In genomic region chr1:59072017-59072947, GRCh38 we compare ENCODE assay signal across 1 cellular context.
A peak's percentile ranks its signal among the peaks of the same experiment; 100 is the strongest.
TF ChIP-seq lines count a peak whose summit lies in the region.

No MANE protein-coding gene starts in this region.

TF ChIP-seq in K562, 482 proteins besides CTCF, POLR2A, EP300 and RAD21 (continued from another document):
- TF ChIP-seq MBD1 (CRISPR knock-in tag; IDR thresholded peaks at IDR 0.05) (no peak), FOSL1 (tag; conservative IDR thresholded peaks at IDR 0.05) (peak; percentile 66), HNRNPLL (IDR thresholded peaks at IDR 0.05; ENCODE audit: low read depth, low read length, poor library complexity, severe bottlenecking) (no peak), SRF (CRISPR knock-in tag; IDR thresholded peaks at IDR 0.05) (0 out of 4 replicates have a peak, but pooled peaks of 1 of the 2 experiments have one; percentile 42), JUND (IDR thresholded peaks at IDR 0.05; ENCODE audit: borderline replicate concordance, low read depth, low read length) (peak; percentile 46; the same call in 1 of the 2 replicates), JUND (tag; IDR thresholded peaks at IDR 0.05; ENCODE audit: borderline replicate concordance, low read depth, low read length) (peak; percentile 60; the same call in 2 of the 3 replicates), THRAP3 (IDR thresholded peaks at IDR 0.05; ENCODE audit: borderline replicate concordance) (no peak), SREBF1 (IDR thresholded peaks at IDR 0.05; ENCODE audit: borderline replicate concordance, low read depth, low read length) (no peak), BDP1 (IDR thresholded peaks at IDR 0.05; ENCODE audit: insufficient read depth, insufficient read length) (no peak), ZKSCAN8 (CRISPR knock-in tag; IDR thresholded peaks at IDR 0.05) (no peak), NR2C1 (IDR thresholded peaks at IDR 0.05) (no peak), NR2C1 (tag; IDR thresholded peaks at IDR 0.05) (0 out of 2 replicates have a peak, but pooled peaks have one; percentile 39), GATA2 (CRISPR knock-in tag; IDR thresholded peaks at IDR 0.05) (no peak), GABPA (tag; conservative IDR thresholded peaks at IDR 0.05; ENCODE audit: low read depth) (peak; percentile 39; the same call in 1 of the 2 replicates)
- TF ChIP-seq, protein P1, sequence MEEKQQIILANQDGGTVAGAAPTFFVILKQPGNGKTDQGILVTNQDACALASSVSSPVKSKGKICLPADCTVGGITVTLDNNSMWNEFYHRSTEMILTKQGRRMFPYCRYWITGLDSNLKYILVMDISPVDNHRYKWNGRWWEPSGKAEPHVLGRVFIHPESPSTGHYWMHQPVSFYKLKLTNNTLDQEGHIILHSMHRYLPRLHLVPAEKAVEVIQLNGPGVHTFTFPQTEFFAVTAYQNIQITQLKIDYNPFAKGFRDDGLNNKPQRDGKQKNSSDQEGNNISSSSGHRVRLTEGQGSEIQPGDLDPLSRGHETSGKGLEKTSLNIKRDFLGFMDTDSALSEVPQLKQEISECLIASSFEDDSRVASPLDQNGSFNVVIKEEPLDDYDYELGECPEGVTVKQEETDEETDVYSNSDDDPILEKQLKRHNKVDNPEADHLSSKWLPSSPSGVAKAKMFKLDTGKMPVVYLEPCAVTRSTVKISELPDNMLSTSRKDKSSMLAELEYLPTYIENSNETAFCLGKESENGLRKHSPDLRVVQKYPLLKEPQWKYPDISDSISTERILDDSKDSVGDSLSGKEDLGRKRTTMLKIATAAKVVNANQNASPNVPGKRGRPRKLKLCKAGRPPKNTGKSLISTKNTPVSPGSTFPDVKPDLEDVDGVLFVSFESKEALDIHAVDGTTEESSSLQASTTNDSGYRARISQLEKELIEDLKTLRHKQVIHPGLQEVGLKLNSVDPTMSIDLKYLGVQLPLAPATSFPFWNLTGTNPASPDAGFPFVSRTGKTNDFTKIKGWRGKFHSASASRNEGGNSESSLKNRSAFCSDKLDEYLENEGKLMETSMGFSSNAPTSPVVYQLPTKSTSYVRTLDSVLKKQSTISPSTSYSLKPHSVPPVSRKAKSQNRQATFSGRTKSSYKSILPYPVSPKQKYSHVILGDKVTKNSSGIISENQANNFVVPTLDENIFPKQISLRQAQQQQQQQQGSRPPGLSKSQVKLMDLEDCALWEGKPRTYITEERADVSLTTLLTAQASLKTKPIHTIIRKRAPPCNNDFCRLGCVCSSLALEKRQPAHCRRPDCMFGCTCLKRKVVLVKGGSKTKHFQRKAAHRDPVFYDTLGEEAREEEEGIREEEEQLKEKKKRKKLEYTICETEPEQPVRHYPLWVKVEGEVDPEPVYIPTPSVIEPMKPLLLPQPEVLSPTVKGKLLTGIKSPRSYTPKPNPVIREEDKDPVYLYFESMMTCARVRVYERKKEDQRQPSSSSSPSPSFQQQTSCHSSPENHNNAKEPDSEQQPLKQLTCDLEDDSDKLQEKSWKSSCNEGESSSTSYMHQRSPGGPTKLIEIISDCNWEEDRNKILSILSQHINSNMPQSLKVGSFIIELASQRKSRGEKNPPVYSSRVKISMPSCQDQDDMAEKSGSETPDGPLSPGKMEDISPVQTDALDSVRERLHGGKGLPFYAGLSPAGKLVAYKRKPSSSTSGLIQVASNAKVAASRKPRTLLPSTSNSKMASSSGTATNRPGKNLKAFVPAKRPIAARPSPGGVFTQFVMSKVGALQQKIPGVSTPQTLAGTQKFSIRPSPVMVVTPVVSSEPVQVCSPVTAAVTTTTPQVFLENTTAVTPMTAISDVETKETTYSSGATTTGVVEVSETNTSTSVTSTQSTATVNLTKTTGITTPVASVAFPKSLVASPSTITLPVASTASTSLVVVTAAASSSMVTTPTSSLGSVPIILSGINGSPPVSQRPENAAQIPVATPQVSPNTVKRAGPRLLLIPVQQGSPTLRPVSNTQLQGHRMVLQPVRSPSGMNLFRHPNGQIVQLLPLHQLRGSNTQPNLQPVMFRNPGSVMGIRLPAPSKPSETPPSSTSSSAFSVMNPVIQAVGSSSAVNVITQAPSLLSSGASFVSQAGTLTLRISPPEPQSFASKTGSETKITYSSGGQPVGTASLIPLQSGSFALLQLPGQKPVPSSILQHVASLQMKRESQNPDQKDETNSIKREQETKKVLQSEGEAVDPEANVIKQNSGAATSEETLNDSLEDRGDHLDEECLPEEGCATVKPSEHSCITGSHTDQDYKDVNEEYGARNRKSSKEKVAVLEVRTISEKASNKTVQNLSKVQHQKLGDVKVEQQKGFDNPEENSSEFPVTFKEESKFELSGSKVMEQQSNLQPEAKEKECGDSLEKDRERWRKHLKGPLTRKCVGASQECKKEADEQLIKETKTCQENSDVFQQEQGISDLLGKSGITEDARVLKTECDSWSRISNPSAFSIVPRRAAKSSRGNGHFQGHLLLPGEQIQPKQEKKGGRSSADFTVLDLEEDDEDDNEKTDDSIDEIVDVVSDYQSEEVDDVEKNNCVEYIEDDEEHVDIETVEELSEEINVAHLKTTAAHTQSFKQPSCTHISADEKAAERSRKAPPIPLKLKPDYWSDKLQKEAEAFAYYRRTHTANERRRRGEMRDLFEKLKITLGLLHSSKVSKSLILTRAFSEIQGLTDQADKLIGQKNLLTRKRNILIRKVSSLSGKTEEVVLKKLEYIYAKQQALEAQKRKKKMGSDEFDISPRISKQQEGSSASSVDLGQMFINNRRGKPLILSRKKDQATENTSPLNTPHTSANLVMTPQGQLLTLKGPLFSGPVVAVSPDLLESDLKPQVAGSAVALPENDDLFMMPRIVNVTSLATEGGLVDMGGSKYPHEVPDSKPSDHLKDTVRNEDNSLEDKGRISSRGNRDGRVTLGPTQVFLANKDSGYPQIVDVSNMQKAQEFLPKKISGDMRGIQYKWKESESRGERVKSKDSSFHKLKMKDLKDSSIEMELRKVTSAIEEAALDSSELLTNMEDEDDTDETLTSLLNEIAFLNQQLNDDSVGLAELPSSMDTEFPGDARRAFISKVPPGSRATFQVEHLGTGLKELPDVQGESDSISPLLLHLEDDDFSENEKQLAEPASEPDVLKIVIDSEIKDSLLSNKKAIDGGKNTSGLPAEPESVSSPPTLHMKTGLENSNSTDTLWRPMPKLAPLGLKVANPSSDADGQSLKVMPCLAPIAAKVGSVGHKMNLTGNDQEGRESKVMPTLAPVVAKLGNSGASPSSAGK (IDR thresholded peaks at IDR 0.05), result 0 out of 2 replicates have a peak, but pooled peaks have one; percentile 24
- TF ChIP-seq, protein P2, sequence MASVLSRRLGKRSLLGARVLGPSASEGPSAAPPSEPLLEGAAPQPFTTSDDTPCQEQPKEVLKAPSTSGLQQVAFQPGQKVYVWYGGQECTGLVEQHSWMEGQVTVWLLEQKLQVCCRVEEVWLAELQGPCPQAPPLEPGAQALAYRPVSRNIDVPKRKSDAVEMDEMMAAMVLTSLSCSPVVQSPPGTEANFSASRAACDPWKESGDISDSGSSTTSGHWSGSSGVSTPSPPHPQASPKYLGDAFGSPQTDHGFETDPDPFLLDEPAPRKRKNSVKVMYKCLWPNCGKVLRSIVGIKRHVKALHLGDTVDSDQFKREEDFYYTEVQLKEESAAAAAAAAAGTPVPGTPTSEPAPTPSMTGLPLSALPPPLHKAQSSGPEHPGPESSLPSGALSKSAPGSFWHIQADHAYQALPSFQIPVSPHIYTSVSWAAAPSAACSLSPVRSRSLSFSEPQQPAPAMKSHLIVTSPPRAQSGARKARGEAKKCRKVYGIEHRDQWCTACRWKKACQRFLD (CRISPR knock-in tag; IDR thresholded peaks at IDR 0.05), result 0 out of 2 replicates have a peak, but pooled peaks have one; percentile 22
- TF ChIP-seq, protein P3, sequence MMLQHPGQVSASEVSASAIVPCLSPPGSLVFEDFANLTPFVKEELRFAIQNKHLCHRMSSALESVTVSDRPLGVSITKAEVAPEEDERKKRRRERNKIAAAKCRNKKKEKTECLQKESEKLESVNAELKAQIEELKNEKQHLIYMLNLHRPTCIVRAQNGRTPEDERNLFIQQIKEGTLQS (IDR thresholded peaks at IDR 0.05), result peak; percentile 30; the same call in 1 of the 2 replicates
- TF ChIP-seq, protein P3 (CRISPR knock-in tag; conservative IDR thresholded peaks at IDR 0.05), result no peak
- TF ChIP-seq, protein P4, sequence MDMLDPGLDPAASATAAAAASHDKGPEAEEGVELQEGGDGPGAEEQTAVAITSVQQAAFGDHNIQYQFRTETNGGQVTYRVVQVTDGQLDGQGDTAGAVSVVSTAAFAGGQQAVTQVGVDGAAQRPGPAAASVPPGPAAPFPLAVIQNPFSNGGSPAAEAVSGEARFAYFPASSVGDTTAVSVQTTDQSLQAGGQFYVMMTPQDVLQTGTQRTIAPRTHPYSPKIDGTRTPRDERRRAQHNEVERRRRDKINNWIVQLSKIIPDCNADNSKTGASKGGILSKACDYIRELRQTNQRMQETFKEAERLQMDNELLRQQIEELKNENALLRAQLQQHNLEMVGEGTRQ (CRISPR knock-in tag; IDR thresholded peaks at IDR 0.05), result no peak
